ENCODE assay signal across 18 cellular contexts in the genomic region with DNA sequence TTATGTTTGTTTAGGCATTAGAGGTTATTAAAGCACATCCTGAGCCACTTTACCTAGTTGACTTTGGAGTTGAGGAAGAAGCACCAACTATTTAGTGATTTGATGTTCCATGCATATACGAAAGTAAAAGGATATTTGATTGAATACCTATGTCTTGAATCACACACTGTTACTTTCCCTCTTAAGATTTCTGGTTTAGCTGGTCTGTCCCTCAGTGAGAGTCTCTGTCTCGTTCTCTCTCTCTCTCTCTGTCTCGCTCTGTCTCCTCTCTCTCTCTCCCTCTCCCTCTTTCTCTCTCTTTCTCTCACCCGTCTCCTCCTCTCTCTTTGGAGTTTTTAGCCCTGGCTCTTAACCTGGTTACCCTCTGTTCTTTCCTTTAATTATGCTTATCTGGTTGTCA. TPM values are rescaled to one million over a fixed set of nuclear protein-coding genes. Genes with fewer than 3 reads are reported as not detected.
A peak's percentile ranks its signal among the peaks of the same experiment; 100 is the strongest.
DNase-seq lines count a peak whose midpoint lies in the region; ATAC-seq and TF ChIP-seq lines count a peak whose summit lies in the region.
"Had no signal": no experiment of that assay in that cellular context is flagged by ENCODE, and none has a peak within 500 bp of the region (broad histone marks: within the 10 kb centered on the region; RNA-seq: fewer than 3 reads in every experiment).

No MANE protein-coding gene starts in this region.

- peak overlapping the region; percentile 36 for H3K4me2 ChIP-seq in trophoblast cell (ENCODE audit: low read length)
- H3K4me2 ChIP-seq: GM23338 had no signal

- peaks cover 10% of the 10 kb centered on the region for H3K79me1 ChIP-seq in trophoblast cell (ENCODE audit: low read length)

- no CpG with 5 or more reads among the region's 4 CpGs for WGBS in trophoblast cell (ENCODE audit: extremely low coverage, insufficient coverage, insufficient read length)

- no peak overlapping the region for H2BK5ac ChIP-seq in trophoblast cell (ENCODE audit: low read depth, low read length, poor library complexity)

- H3K23ac ChIP-seq in trophoblast cell (ENCODE audit: low read length) = no peak overlapping the region

- TF ChIP-seq CTCF in VCaP (conservative IDR thresholded peaks at IDR 0.05) = no peak

- H4K12ac ChIP-seq in trophoblast cell (ENCODE audit: low read depth, low read length) = no peak overlapping the region

- H3K9me3 ChIP-seq in trophoblast cell (ENCODE audit: insufficient read depth, low read depth, low read length) = no peaks in the 10 kb centered on the region
- H3K9me3 ChIP-seq: SJCRH30, uterus had no signal

- no peak overlapping the region for H2AK5ac ChIP-seq in trophoblast cell (ENCODE audit: low read length)

- peaks cover 11 to 30% of the 10 kb centered on the region in 2 experiments for H3K4me1 ChIP-seq in trophoblast cell (ENCODE audit: control insufficient read depth in 1 of 2, insufficient read depth in 2 of 2, low read length in 2 of 2)

- H3K27ac ChIP-seq in VCaP = peak overlapping the region; percentile 34
- H3K27ac ChIP-seq in trophoblast cell (ENCODE audit: low read depth, low read length) = peak overlapping the region; percentile 74
- H3K27ac ChIP-seq: SJCRH30, uterus had no signal

- no peaks in the 10 kb centered on the region for H3K27me3 ChIP-seq in trophoblast cell (ENCODE audit: insufficient read depth, low read length)
- H3K27me3 ChIP-seq: dorsolateral prefrontal cortex, SJCRH30, uterus had no signal

- H3K14ac ChIP-seq in trophoblast cell (ENCODE audit: low read length) = no peak overlapping the region

- H3K18ac ChIP-seq in trophoblast cell (ENCODE audit: low read length) = no peak overlapping the region

- no peaks in the 10 kb centered on the region for H3K36me3 ChIP-seq in trophoblast cell (ENCODE audit: control insufficient read depth in 1 of 2, insufficient read depth in 2 of 2, low read length in 2 of 2)
- H3K36me3 ChIP-seq: SJCRH30, uterus had no signal

- no peak overlapping the region for H2AFZ ChIP-seq in trophoblast cell (ENCODE audit: insufficient read depth, low read length, poor library complexity)
- H2AFZ ChIP-seq: GM23338 had no signal

- H3K9ac ChIP-seq in trophoblast cell (ENCODE audit: low read length) = no peak overlapping the region

- no peak overlapping the region for H3K4me3 ChIP-seq in trophoblast cell (ENCODE audit: low read depth, low read length)
- H3K4me3 ChIP-seq: dorsolateral prefrontal cortex, GM23338, SJCRH30, uterus had no signal

- H3K4ac ChIP-seq in trophoblast cell (ENCODE audit: low read depth, low read length) = peak overlapping the region; percentile 93

- H3K79me2 ChIP-seq in trophoblast cell (ENCODE audit: control insufficient read depth, insufficient read depth, low read length, poor library complexity) = peaks cover 14% of the 10 kb centered on the region

- H4K8ac ChIP-seq in trophoblast cell (ENCODE audit: low read depth, low read length) = no peak overlapping the region

- H4K91ac ChIP-seq in trophoblast cell (ENCODE audit: low read depth, low read length) = no peak overlapping the region

- DNase-seq in ELR (ENCODE audit: low read depth) = peak; percentile 47
- peak in 1 of 2 donors; percentile 55 for DNase-seq in trophoblast cell
- DNase-seq in stimulated activated CD4-positive, alpha-beta T cell treated with anti-CD3 and anti-CD28 coated beads, Interleukin-2, amount 100 ng/mL, for 48 hours = no peak
- no peak for DNase-seq in DMS79 (lab: John Stamatoyannopoulos, UW)
- DNase-seq: anterior cingulate cortex, DMS 273 treated with DMSO at 0.1 percent for 48 hours, dorsolateral prefrontal cortex, mesendoderm, NCI-H1092, SJCRH30, uterus had no signal

- no peak overlapping the region for H2BK120ac ChIP-seq in trophoblast cell (ENCODE audit: insufficient read depth, low read length, poor library complexity)

- H2BK12ac ChIP-seq in trophoblast cell (ENCODE audit: low read length) = no peak overlapping the region

- peak; percentile 72 for ATAC-seq in esophagus mucosa
- ATAC-seq in GM19324 (IDR thresholded peaks at IDR 0.05; ENCODE audit: low FRiP score, unreplicated experiment) = no peak
- ATAC-seq in GM18909 (IDR thresholded peaks at IDR 0.05; ENCODE audit: poor library complexity, unreplicated experiment) = no peak
- ATAC-seq: GM23338; HepG2; stimulated activated effector memory CD8-positive, alpha-beta T cell treated with anti-CD3 and anti-CD28 coated beads, Interleukin-12 subunit alpha, Interleukin-12 subunit beta, amount 100 ng/mL, for 72 hours had no signal

RNA-seq across cellular contexts. Expression of a gene that starts 11.0 kb away (rescaled TPM):
- total RNA-seq in esophagus mucosa = 323 TPM
- 146 and 148 TPM in 2 replicates for polyA plus RNA-seq in trophoblast cell (2013)

RNA-seq across cellular contexts. Expression of a gene that starts 20.9 kb away (rescaled TPM):
- total RNA-seq in esophagus mucosa = not detected
- polyA plus RNA-seq in trophoblast cell (2013) = not detected in 2 replicates
- total RNA-seq: dorsolateral prefrontal cortex, GM23338, HepG2, uterus had no signal
- polyA plus RNA-seq: HepG2 had no signal

RNA-seq across cellular contexts. Expression of a gene that starts 31.3 kb away (rescaled TPM):
- 120 TPM for total RNA-seq in esophagus mucosa
- polyA plus RNA-seq in trophoblast cell (2013) = 198 and 199 TPM in 2 replicates
